14 cellular contexts compared by ENCODE assay signal in genomic region chr4:74267998-74268606, GRCh38. TPM values are rescaled to one million over a fixed set of nuclear protein-coding genes. Genes with fewer than 3 reads are reported as not detected.
A peak's percentile ranks its signal among the peaks of the same experiment; 100 is the strongest.
DNase-seq lines count a peak whose midpoint lies in the region; ATAC-seq, FAIRE-seq and TF ChIP-seq lines count a peak whose summit lies in the region.
"Had no signal": no experiment of that assay in that cellular context is flagged by ENCODE, and none has a peak within 500 bp of the region (broad histone marks: within the 10 kb centered on the region; RNA-seq: fewer than 3 reads in every experiment).

No MANE protein-coding gene starts in this region.

- no peaks in the 10 kb centered on the region for H3K9me1 ChIP-seq in endothelial cell of umbilical vein (replicated peaks; ENCODE audit: control insufficient read depth, extremely low read depth, insufficient read depth, low read length)

- no peak overlapping the region for H3K4me3 ChIP-seq in DND-41 (ENCODE audit: low read depth in 1 of 2, low read length in 2 of 2)
- H3K4me3 ChIP-seq in endothelial cell of umbilical vein (replicated peaks in 1 of 3; ENCODE audit: insufficient read depth in 1 of 3, low read depth in 1 of 3, low read length in 3 of 3): no peak overlapping the region
- H3K4me3 ChIP-seq: gastroesophageal sphincter, right atrium auricular region had no signal

- peak; percentile 55 for FAIRE-seq in endothelial cell of umbilical vein (lab: Jason Lieb, UNC)

- ATAC-seq in DND-41 (ENCODE audit: insufficient read depth, low read depth): peak; percentile 63; the same call in 2 of the 3 replicates
- ATAC-seq in omental fat pad (ENCODE audit: low FRiP score): peak; percentile 86
- no peak for ATAC-seq in sciatic nerve
- no peak for ATAC-seq in HG03521 (IDR thresholded peaks at IDR 0.05; ENCODE audit: unreplicated experiment)
- ATAC-seq: gastroesophageal sphincter had no signal

- H4K20me1 ChIP-seq in DND-41 (ENCODE audit: insufficient read depth, low read length) (no peaks in the 10 kb centered on the region), endothelial cell of umbilical vein (replicated peaks; ENCODE audit: control insufficient read depth, extremely low read depth, insufficient read depth, low read length) (no peaks in the 10 kb centered on the region)

- H3K4me2 ChIP-seq in DND-41 (ENCODE audit: insufficient read depth, low read length): no peak overlapping the region
- no peak overlapping the region for H3K4me2 ChIP-seq in endothelial cell of umbilical vein (ENCODE audit: insufficient read depth, low read length)

- H3K27ac ChIP-seq in DND-41 (ENCODE audit: low read length): no peak overlapping the region
- no peak overlapping the region for H3K27ac ChIP-seq in endothelial cell of umbilical vein (ENCODE audit: insufficient read depth, low read depth, low read length)
- H3K27ac ChIP-seq: gastroesophageal sphincter, right atrium auricular region had no signal

- TF ChIP-seq CTCF in DND-41 (IDR thresholded peaks at IDR 0.05; ENCODE audit: borderline replicate concordance, extremely low read depth, low read length, poor library complexity, severe bottlenecking): no peak
- no peak for TF ChIP-seq CTCF in endothelial cell of umbilical vein (IDR thresholded peaks at IDR 0.05; ENCODE audit: extremely low read depth in 1 of 2, insufficient read depth in 1 of 2, low read depth in 1 of 2, low read length in 2 of 2)
- no peak for TF ChIP-seq CTCF in omental fat pad (IDR thresholded peaks at IDR 0.05)

- dilution Hi-C loops in endothelial cell of umbilical vein (cut with MboI; ENCODE audit: extremely low pct_ligation_motif_present, low sequenced_read_pairs): no loop called here

- H3K9me3 ChIP-seq in DND-41 (ENCODE audit: insufficient read depth, low read length, severe bottlenecking) (no peaks in the 10 kb centered on the region), endothelial cell of umbilical vein (replicated peaks; ENCODE audit: control insufficient read depth, insufficient read depth, low read length) (no peaks in the 10 kb centered on the region)
- H3K9me3 ChIP-seq: gastroesophageal sphincter, right atrium auricular region had no signal

- H3K27me3 ChIP-seq in DND-41 (ENCODE audit: insufficient read depth, low read length, poor library complexity) (no peaks in the 10 kb centered on the region), endothelial cell of umbilical vein (ENCODE audit: control insufficient read depth in 2 of 2, insufficient read depth in 2 of 2, low read length in 2 of 2) (no peaks in the 10 kb centered on the region)
- H3K27me3 ChIP-seq: gastroesophageal sphincter, right atrium auricular region had no signal

- H3K9ac ChIP-seq in DND-41 (ENCODE audit: low read depth, low read length) (no peak overlapping the region), endothelial cell of umbilical vein (replicated peaks; ENCODE audit: extremely low read depth, insufficient read depth, low read length) (no peak overlapping the region)

- H3K79me2 ChIP-seq in DND-41 (ENCODE audit: insufficient read depth, low read length) (no peaks in the 10 kb centered on the region), endothelial cell of umbilical vein (ENCODE audit: control insufficient read depth, insufficient read depth, low read length) (no peaks in the 10 kb centered on the region)

- H2AFZ ChIP-seq in DND-41 (ENCODE audit: low read depth, low read length) (no peak overlapping the region), endothelial cell of umbilical vein (ENCODE audit: low read depth, low read length) (no peak overlapping the region)

- no TSS peak for BruUV-seq in endothelial cell of umbilical vein (replicated peaks; lab: Mats Ljungman, UMichigan)

- TF ChIP-seq POLR2A in endothelial cell of umbilical vein (IDR thresholded peaks at IDR 0.05; ENCODE audit: low read depth, low read length): no peak

- POLR2A ChIA-PET in endothelial cell of umbilical vein (lab: Charles Lee): no interaction called here

- intact Hi-C loops in endothelial cell of umbilical vein (cut with micrococcal nuclease) (no loop called here), sciatic nerve (cut with DNase I) (no loop called here)

- H3K36me3 ChIP-seq in DND-41 (ENCODE audit: insufficient read depth, low read length) (no peaks in the 10 kb centered on the region), endothelial cell of umbilical vein (ENCODE audit: control insufficient read depth in 2 of 2, extremely low read depth in 1 of 2, insufficient read depth in 2 of 2, low read length in 2 of 2) (no peaks in the 10 kb centered on the region)
- H3K36me3 ChIP-seq: gastroesophageal sphincter, right atrium auricular region had no signal

- H3K4me1 ChIP-seq in DND-41 (ENCODE audit: insufficient read depth, low read length): no peaks in the 10 kb centered on the region
- no peaks in the 10 kb centered on the region for H3K4me1 ChIP-seq in endothelial cell of umbilical vein (ENCODE audit: control insufficient read depth, extremely low read depth, insufficient read depth, low read length)
- H3K4me1 ChIP-seq: gastroesophageal sphincter, right atrium auricular region had no signal

- CTCF ChIA-PET in endothelial cell of umbilical vein (lab: Charles Lee): interaction anchor here (1.0 to 1.7 kb wide), 2 partner anchors 9 to 12 kb away, joined by 3 to 4 read pairs; no protein-coding TSS in a partner anchor

- DNase-seq in DND-41 (no peak), NCI-H146 treated with DMSO at 0.1 percent for 48 hours (lab: John Stamatoyannopoulos, UW; ENCODE audit: unreplicated experiment) (peak; percentile 34), endothelial cell of umbilical vein (ENCODE audit: low read depth, low spot score) (peak; percentile 14), omental fat pad (ENCODE audit: low spot score) (no peak), sciatic nerve (ENCODE audit: low spot score) (no peak), NCI-H524 (lab: John Stamatoyannopoulos, UW) (no peak), SHP77 treated with DMSO at 0.1 percent for 48 hours (lab: John Stamatoyannopoulos, UW) (no peak)
- DNase-seq: activated CD4-positive, alpha-beta memory T cell treated with anti-CD3 and anti-CD28 coated beads, Interleukin-2, amount 10 ng/mL, durations not matched to agents 7 days and 5 days; amniotic stem cell; KG1; NCI-H524 treated with DMSO at 0.1 percent for 48 hours had no signal

TF ChIP-seq in endothelial cell of umbilical vein, 7 proteins besides CTCF, POLR2A, EP300 and RAD21:
- no peak for TF ChIP-seq EZH2 (IDR thresholded peaks at IDR 0.05; ENCODE audit: borderline replicate concordance, low read depth, low read length, severe bottlenecking)
- no peak for TF ChIP-seq JUN (IDR thresholded peaks at IDR 0.05; ENCODE audit: borderline replicate concordance, insufficient read depth, insufficient read length, low read depth)
- TF ChIP-seq FOS (IDR thresholded peaks at IDR 0.05; ENCODE audit: borderline replicate concordance, insufficient read depth, low read length): peak; percentile 44
- no peak for TF ChIP-seq POLR2AphosphoS5 (IDR thresholded peaks at IDR 0.05; ENCODE audit: insufficient read depth, low read depth, low read length)
- TF ChIP-seq, protein P1, sequence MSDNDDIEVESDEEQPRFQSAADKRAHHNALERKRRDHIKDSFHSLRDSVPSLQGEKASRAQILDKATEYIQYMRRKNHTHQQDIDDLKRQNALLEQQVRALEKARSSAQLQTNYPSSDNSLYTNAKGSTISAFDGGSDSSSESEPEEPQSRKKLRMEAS (IDR thresholded peaks at IDR 0.05; ENCODE audit: insufficient read depth, insufficient read length): no peak

RNA-seq across cellular contexts. Expression of gene EPGN, which starts 40.2 kb away (rescaled TPM):
- total RNA-seq in endothelial cell of umbilical vein (1.2 TPM in 1 of 2 replicates, not detected in the other), omental fat pad (1 to 10 TPM in 2 of 4 donors, not detected in 2; 2.5 to 8.4 TPM), sciatic nerve (4.3 TPM)
- not detected in 2 replicates for polyA plus RNA-seq in endothelial cell of umbilical vein
- not detected in 2 replicates for polyA plus RNA-seq in endothelial cell of umbilical vein (2011; cell fraction: cytosol; rRNA removed)
- polyA plus RNA-seq in endothelial cell of umbilical vein (2011; cell fraction: nucleus; rRNA removed): 0.11 and 0.20 TPM in 2 replicates
- not detected in 2 replicates for polyA plus RNA-seq in endothelial cell of umbilical vein (2012)
- polyA minus RNA-seq in endothelial cell of umbilical vein: not detected in 2 replicates
- 23.6 TPM for polyA minus RNA-seq in endothelial cell of umbilical vein (2011; cell fraction: cytosol; rRNA and poly(A)+ RNA removed)
- 0.82 and 1.2 TPM in 2 replicates for polyA minus RNA-seq in endothelial cell of umbilical vein (2011; cell fraction: nucleus; rRNA and poly(A)+ RNA removed)

Comparison
In these comparisons a context has a peak if more than half of its experiments do, and no peak if none do; other contexts are left out.
1. ATAC-seq: peak in DND-41 (single experiment) and omental fat pad (single experiment); none in sciatic nerve (single experiment) and HG03521 (single experiment).
2. DNase-seq: peak in NCI-H146 treated with DMSO at 0.1 percent for 48 hours (single experiment) and endothelial cell of umbilical vein (single experiment); none in DND-41 (single experiment), omental fat pad (single experiment), sciatic nerve (single experiment), NCI-H524 (0 of 2) and SHP77 treated with DMSO at 0.1 percent for 48 hours (single experiment).